In genomic region chr20:57395111-57395959, GRCh38 we compare ENCODE assay signal across 9 cellular contexts. TPM values are rescaled to one million over a fixed set of nuclear protein-coding genes. Genes with fewer than 3 reads are reported as not detected.
DNase-seq lines count a peak whose midpoint lies in the region; ATAC-seq, FAIRE-seq and TF ChIP-seq lines count a peak whose summit lies in the region.
"Had no signal": no experiment of that assay in that cellular context is flagged by ENCODE, and none has a peak within 500 bp of the region (broad histone marks: within the 10 kb centered on the region; RNA-seq: fewer than 3 reads in every experiment).

No MANE protein-coding gene starts in this region.

- peak overlapping the region in 1 of 4 donors; percentile 33 for H3K27ac ChIP-seq in pancreas

- no peaks in the 10 kb centered on the region for H3K9me3 ChIP-seq in pancreas

- H3K27me3 Mint-ChIP-seq in activated naive CD8-positive, alpha-beta T cell = no peaks in the 10 kb centered on the region

- H3K36me3 Mint-ChIP-seq in activated naive CD8-positive, alpha-beta T cell = peaks cover 17% of the 10 kb centered on the region

- intact Hi-C loops in Right ventricle myocardium inferior (cut with DNase I) (loop anchor here (2.0 to 5.0 kb wide), 2 partner anchors 45 to 97 kb away; no protein-coding TSS in a partner anchor), pancreas (cut with DNase I) (no loop called here)

- WGBS in pancreas, 2 donors = 40 to 66% methylated on average over 31 of the region's 31 CpGs

- peak overlapping the region; percentile 72 for H3K27ac Mint-ChIP-seq in activated naive CD8-positive, alpha-beta T cell
- H3K27ac Mint-ChIP-seq: T-helper 1 cell treated with Interleukin-12 subunit alpha and Interleukin-12 subunit beta and Interleukin-4 antibody, amounts not matched to agents 30 μg/mL and 1 μg/mL, for 36 hours had no signal

- peak; percentile 84 for DNase-seq in ELF-1 (ENCODE audit: low read depth, low spot score)
- peak; percentile 86 for DNase-seq in Right ventricle myocardium inferior (ENCODE audit: missing footprints)
- peak in 5 of 6 donors; percentile 28 to 86 (median 53) for DNase-seq in pancreas
- DNase-seq in stimulated activated naive CD4-positive, alpha-beta T cell treated with Interleukin-2 at 50 U/mL for 16 hours (lab: John Stamatoyannopoulos, UW) = no peak
- no peak for DNase-seq in mucosa of gallbladder (ENCODE audit: low spot score)

- no peaks in the 10 kb centered on the region for H3K9me3 Mint-ChIP-seq in activated naive CD8-positive, alpha-beta T cell (ENCODE audit: low read depth)
- H3K9me3 Mint-ChIP-seq: T-helper 1 cell treated with Interleukin-12 subunit alpha and Interleukin-12 subunit beta and Interleukin-4 antibody, amounts not matched to agents 30 μg/mL and 1 μg/mL, for 36 hours had no signal

- no peak for TF ChIP-seq CTCF in pancreas (IDR thresholded peaks at IDR 0.05)

- H3K4me1 Mint-ChIP-seq in activated naive CD8-positive, alpha-beta T cell (ENCODE audit: low read depth) = peaks cover 74% of the 10 kb centered on the region

- H3K4me1 ChIP-seq in pancreas = peaks cover 0 to 7% (median 0%) of the 10 kb centered on the region in 3 donors

- no peaks in the 10 kb centered on the region for H3K36me3 ChIP-seq in pancreas

- no peaks in the 10 kb centered on the region for H3K27me3 ChIP-seq in pancreas

- FAIRE-seq in pancreas (lab: Jason Lieb, UNC) = no peak

- peak overlapping the region; percentile 98 for H3K4me3 Mint-ChIP-seq in activated naive CD8-positive, alpha-beta T cell
- H3K4me3 Mint-ChIP-seq: T-helper 1 cell treated with Interleukin-12 subunit alpha and Interleukin-12 subunit beta and Interleukin-4 antibody, amounts not matched to agents 30 μg/mL and 1 μg/mL, for 36 hours had no signal

- ATAC-seq in Right ventricle myocardium inferior (peak; percentile 55), pancreas (peak in 2 of 4 donors; percentile 8 to 63), HG03025 (IDR thresholded peaks at IDR 0.05; ENCODE audit: low FRiP score, unreplicated experiment) (no peak), HG03354 (IDR thresholded peaks at IDR 0.05; ENCODE audit: poor library complexity, severe bottlenecking, unreplicated experiment) (no peak)

- no peak overlapping the region for H3K4me3 ChIP-seq in pancreas

RNA-seq across cellular contexts. Expression of gene RBM38, which starts 4.1 kb away (rescaled TPM):
- total RNA-seq in Right ventricle myocardium inferior = 89.6 TPM
- total RNA-seq in pancreas = 1 to 10 TPM; 3.9 to 10.0 (median 5.3) TPM
- 10 to 100 TPM in 1 of 2 donors, 1 to 10 TPM in 1; 9.7 to 13.1 TPM for polyA plus RNA-seq in pancreas
- 21.9 TPM for total RNA-seq in mucosa of gallbladder

RNA-seq across cellular contexts. Expression of gene RAE1, which starts 44.3 kb away (rescaled TPM):
- total RNA-seq in Right ventricle myocardium inferior (14.6 TPM), pancreas (10 to 100 TPM in 1 of 6 donors, 1 to 10 TPM in 5; 4.3 to 11.4 (median 6.6) TPM), mucosa of gallbladder (20.9 TPM)
- 10 to 100 TPM in 1 of 2 donors, 1 to 10 TPM in 1; 5.7 to 13.5 TPM for polyA plus RNA-seq in pancreas

Comparison
In these comparisons a context has a peak if more than half of its experiments do, and no peak if none do; other contexts are left out.
1. DNase-seq: peak in ELF-1 (single experiment), Right ventricle myocardium inferior (single experiment) and pancreas (5 of 6); none in stimulated activated naive CD4-positive, alpha-beta T cell treated with Interleukin-2 at 50 U/mL for 16 hours (single experiment) and mucosa of gallbladder (single experiment).